Comparison of ENCODE assay signal across 2 cellular contexts in the genomic region with DNA sequence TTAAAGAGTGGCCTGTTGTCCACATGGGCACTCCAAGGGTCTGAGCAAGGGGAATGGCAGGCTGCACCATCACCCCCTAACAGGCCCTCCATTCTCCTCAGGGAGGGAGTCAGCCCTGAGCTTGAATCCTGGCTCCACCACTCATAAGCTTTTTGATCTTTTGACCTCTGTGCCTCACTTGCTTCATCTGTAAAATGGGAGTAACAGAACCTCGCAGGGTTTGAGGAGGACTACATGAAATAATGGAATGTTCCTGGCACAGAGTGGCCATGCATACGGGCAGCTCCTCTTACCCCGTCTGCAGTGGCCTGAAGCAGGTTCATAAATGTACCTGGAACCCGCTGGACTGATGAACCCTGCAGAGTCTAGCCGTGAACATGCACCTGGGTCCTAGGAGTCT.
A peak's percentile ranks its signal among the peaks of the same experiment; 100 is the strongest.
TF ChIP-seq lines count a peak whose summit lies in the region.

No MANE protein-coding gene starts in this region.

TF ChIP-seq in HepG2, 621 proteins besides CTCF, POLR2A, EP300 and RAD21 (continues in another document):
- no peak for TF ChIP-seq ASH2L (IDR thresholded peaks at IDR 0.05; ENCODE audit: insufficient read length, low read depth, low read length)
- TF ChIP-seq ZMYM3 (CRISPR knock-in tag; IDR thresholded peaks at IDR 0.05) = peak; percentile 75
- no peak for TF ChIP-seq ZNF282 (IDR thresholded peaks at IDR 0.05; ENCODE audit: partially characterized antibody)
- no peak for TF ChIP-seq SOX13 (IDR thresholded peaks at IDR 0.05)
- TF ChIP-seq SOX13 (CRISPR knock-in tag; conservative IDR thresholded peaks at IDR 0.05 in 1 of 2, IDR thresholded peaks at IDR 0.05 in 1 of 2) = no peak
- TF ChIP-seq, protein P1, sequence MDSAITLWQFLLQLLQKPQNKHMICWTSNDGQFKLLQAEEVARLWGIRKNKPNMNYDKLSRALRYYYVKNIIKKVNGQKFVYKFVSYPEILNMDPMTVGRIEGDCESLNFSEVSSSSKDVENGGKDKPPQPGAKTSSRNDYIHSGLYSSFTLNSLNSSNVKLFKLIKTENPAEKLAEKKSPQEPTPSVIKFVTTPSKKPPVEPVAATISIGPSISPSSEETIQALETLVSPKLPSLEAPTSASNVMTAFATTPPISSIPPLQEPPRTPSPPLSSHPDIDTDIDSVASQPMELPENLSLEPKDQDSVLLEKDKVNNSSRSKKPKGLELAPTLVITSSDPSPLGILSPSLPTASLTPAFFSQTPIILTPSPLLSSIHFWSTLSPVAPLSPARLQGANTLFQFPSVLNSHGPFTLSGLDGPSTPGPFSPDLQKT (CRISPR knock-in tag; IDR thresholded peaks at IDR 0.05; ENCODE audit: borderline replicate concordance) = no peak
- no peak for TF ChIP-seq RARA (CRISPR knock-in tag; IDR thresholded peaks at IDR 0.05)
- no peak for TF ChIP-seq SOX5 (CRISPR knock-in tag; IDR thresholded peaks at IDR 0.05; ENCODE audit: borderline replicate concordance)
- TF ChIP-seq NFE2 (CRISPR knock-in tag; IDR thresholded peaks at IDR 0.05) = no peak
- TF ChIP-seq PRMT3 (CRISPR knock-in tag; IDR thresholded peaks at IDR 0.05; ENCODE audit: borderline replicate concordance, low read depth) = no peak
- TF ChIP-seq ZNF572 (CRISPR knock-in tag; IDR thresholded peaks at IDR 0.05) = no peak
- TF ChIP-seq, protein P2, sequence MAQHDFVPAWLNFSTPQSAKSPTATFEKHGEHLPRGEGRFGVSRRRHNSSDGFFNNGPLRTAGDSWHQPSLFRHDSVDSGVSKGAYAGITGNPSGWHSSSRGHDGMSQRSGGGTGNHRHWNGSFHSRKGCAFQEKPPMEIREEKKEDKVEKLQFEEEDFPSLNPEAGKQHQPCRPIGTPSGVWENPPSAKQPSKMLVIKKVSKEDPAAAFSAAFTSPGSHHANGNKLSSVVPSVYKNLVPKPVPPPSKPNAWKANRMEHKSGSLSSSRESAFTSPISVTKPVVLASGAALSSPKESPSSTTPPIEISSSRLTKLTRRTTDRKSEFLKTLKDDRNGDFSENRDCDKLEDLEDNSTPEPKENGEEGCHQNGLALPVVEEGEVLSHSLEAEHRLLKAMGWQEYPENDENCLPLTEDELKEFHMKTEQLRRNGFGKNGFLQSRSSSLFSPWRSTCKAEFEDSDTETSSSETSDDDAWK (CRISPR knock-in tag; IDR thresholded peaks at IDR 0.05) = no peak
- TF ChIP-seq SAP130 (CRISPR knock-in tag; IDR thresholded peaks at IDR 0.05; ENCODE audit: low read depth) = no peak
- no peak for TF ChIP-seq ZNF33A (CRISPR knock-in tag; IDR thresholded peaks at IDR 0.05; ENCODE audit: borderline replicate concordance)
- TF ChIP-seq, protein P3, sequence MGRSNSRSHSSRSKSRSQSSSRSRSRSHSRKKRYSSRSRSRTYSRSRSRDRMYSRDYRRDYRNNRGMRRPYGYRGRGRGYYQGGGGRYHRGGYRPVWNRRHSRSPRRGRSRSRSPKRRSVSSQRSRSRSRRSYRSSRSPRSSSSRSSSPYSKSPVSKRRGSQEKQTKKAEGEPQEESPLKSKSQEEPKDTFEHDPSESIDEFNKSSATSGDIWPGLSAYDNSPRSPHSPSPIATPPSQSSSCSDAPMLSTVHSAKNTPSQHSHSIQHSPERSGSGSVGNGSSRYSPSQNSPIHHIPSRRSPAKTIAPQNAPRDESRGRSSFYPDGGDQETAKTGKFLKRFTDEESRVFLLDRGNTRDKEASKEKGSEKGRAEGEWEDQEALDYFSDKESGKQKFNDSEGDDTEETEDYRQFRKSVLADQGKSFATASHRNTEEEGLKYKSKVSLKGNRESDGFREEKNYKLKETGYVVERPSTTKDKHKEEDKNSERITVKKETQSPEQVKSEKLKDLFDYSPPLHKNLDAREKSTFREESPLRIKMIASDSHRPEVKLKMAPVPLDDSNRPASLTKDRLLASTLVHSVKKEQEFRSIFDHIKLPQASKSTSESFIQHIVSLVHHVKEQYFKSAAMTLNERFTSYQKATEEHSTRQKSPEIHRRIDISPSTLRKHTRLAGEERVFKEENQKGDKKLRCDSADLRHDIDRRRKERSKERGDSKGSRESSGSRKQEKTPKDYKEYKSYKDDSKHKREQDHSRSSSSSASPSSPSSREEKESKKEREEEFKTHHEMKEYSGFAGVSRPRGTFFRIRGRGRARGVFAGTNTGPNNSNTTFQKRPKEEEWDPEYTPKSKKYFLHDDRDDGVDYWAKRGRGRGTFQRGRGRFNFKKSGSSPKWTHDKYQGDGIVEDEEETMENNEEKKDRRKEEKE (IDR thresholded peaks at IDR 0.05) = no peak
- peak in 1 of 2 experiments; percentile 30; a peak in 1 of 4 replicates for TF ChIP-seq NR2F1 (CRISPR knock-in tag; IDR thresholded peaks at IDR 0.05)
- TF ChIP-seq MXD4 (CRISPR knock-in tag; IDR thresholded peaks at IDR 0.05) = no peak
- TF ChIP-seq ZNF235 (CRISPR knock-in tag; IDR thresholded peaks at IDR 0.05; ENCODE audit: borderline replicate concordance) = no peak
- TF ChIP-seq MAFF (IDR thresholded peaks at IDR 0.05; ENCODE audit: low read depth, low read length) = no peak
- no peak for TF ChIP-seq ATF7 (IDR thresholded peaks at IDR 0.05)
- TF ChIP-seq ATF7 (CRISPR knock-in tag; IDR thresholded peaks at IDR 0.05) = no peak
- TF ChIP-seq ZNF414 (CRISPR knock-in tag; IDR thresholded peaks at IDR 0.05) = no peak
- TF ChIP-seq ZBTB34 (CRISPR knock-in tag; IDR thresholded peaks at IDR 0.05) = no peak
- peak; percentile 49; the same call in 1 of the 2 replicates for TF ChIP-seq CHD4 (IDR thresholded peaks at IDR 0.05; ENCODE audit: borderline replicate concordance, low read length)

TF ChIP-seq in K562, 482 proteins besides CTCF, POLR2A, EP300 and RAD21:
- TF ChIP-seq ADNP (tag; IDR thresholded peaks at IDR 0.05) = peak; percentile 87
- peak; percentile 83 for TF ChIP-seq CHD4 (IDR thresholded peaks at IDR 0.05; ENCODE audit: insufficient read depth, insufficient replicate concordance, low read depth, low read length, poor library complexity, severe bottlenecking)
- peak; percentile 99 for TF ChIP-seq ESRRA (IDR thresholded peaks at IDR 0.05; ENCODE audit: borderline replicate concordance, low read depth)
- peak; percentile 43 to 63; a peak in 3 of 4 replicates for TF ChIP-seq KDM1A (IDR thresholded peaks at IDR 0.05)
- TF ChIP-seq BCOR (IDR thresholded peaks at IDR 0.05) = peak; percentile 91
- TF ChIP-seq SMARCA5 (IDR thresholded peaks at IDR 0.05) = peak; percentile 68; the same call in 1 of the 2 replicates
- TF ChIP-seq HDAC2 (IDR thresholded peaks at IDR 0.05) = peak; percentile 34; the same call in 1 of the 2 replicates
- no peak for TF ChIP-seq STAT5A (IDR thresholded peaks at IDR 0.05; ENCODE audit: borderline replicate concordance, low read length)
- no peak for TF ChIP-seq ZNF274 (IDR thresholded peaks at IDR 0.05; ENCODE audit: borderline replicate concordance, low read depth, low read length)
- peak; percentile 89 for TF ChIP-seq RBM25 (IDR thresholded peaks at IDR 0.05; ENCODE audit: low read depth, low read length, severe bottlenecking)
- TF ChIP-seq CCAR2 (IDR thresholded peaks at IDR 0.05; ENCODE audit: low read depth, low read length) = no peak
TF ChIP-seq in K562: peak in this region for 8.
